Comparison of ENCODE assay signal across 2 cellular contexts in the genomic region with DNA sequence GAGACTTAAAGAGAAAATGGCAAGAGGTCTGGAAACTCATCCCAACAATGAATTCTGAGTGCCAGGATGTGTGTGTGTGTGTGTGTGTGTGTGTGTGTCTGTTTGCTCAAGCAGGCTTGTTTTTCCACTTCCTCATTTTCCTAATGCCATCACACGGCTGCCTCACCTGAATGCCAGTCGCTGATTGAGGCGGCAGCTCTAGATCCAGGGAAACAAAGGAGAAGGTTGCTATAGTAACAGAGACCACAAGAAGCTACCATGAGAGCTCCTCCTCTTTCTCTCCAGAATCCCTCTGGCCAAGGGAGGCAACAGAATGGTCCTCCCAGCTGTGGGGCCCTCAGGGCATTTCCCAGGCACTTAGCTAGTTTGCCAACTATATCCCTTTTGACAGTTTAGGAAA.
TF ChIP-seq lines count a peak whose summit lies in the region.

No MANE protein-coding gene starts in this region.

TF ChIP-seq in HepG2, 621 proteins besides CTCF, POLR2A, EP300 and RAD21 (continued from another document):
- TF ChIP-seq, protein P1, sequence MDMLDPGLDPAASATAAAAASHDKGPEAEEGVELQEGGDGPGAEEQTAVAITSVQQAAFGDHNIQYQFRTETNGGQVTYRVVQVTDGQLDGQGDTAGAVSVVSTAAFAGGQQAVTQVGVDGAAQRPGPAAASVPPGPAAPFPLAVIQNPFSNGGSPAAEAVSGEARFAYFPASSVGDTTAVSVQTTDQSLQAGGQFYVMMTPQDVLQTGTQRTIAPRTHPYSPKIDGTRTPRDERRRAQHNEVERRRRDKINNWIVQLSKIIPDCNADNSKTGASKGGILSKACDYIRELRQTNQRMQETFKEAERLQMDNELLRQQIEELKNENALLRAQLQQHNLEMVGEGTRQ (IDR thresholded peaks at IDR 0.05; ENCODE audit: low read depth, low read length), result 0 out of 2 replicates have a peak, but pooled peaks have one; percentile 4
- TF ChIP-seq, protein P1 (CRISPR knock-in tag; IDR thresholded peaks at IDR 0.05; ENCODE audit: borderline replicate concordance), result no peak
- TF ChIP-seq THYN1 (CRISPR knock-in tag; IDR thresholded peaks at IDR 0.05; ENCODE audit: borderline replicate concordance, low read depth) (no peak), NR2F6 (IDR thresholded peaks at IDR 0.05) (no peak), NR2F6 (CRISPR knock-in tag; IDR thresholded peaks at IDR 0.05) (no peak)
- TF ChIP-seq, protein P2, sequence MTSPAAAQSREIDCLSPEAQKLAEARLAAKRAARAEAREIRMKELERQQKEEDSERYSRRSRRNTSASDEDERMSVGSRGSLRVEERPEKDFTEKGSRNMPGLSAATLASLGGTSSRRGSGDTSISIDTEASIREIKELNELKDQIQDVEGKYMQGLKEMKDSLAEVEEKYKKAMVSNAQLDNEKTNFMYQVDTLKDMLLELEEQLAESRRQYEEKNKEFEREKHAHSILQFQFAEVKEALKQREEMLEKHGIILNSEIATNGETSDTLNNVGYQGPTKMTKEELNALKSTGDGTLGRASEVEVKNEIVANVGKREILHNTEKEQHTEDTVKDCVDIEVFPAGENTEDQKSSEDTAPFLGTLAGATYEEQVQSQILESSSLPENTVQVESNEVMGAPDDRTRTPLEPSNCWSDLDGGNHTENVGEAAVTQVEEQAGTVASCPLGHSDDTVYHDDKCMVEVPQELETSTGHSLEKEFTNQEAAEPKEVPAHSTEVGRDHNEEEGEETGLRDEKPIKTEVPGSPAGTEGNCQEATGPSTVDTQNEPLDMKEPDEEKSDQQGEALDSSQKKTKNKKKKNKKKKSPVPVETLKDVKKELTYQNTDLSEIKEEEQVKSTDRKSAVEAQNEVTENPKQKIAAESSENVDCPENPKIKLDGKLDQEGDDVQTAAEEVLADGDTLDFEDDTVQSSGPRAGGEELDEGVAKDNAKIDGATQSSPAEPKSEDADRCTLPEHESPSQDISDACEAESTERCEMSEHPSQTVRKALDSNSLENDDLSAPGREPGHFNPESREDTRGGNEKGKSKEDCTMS (CRISPR knock-in tag; conservative IDR thresholded peaks at IDR 0.05), result no peak

TF ChIP-seq in GM12878, 131 proteins besides CTCF, POLR2A, EP300 and RAD21 (continued from another document):
- TF ChIP-seq, protein P3, sequence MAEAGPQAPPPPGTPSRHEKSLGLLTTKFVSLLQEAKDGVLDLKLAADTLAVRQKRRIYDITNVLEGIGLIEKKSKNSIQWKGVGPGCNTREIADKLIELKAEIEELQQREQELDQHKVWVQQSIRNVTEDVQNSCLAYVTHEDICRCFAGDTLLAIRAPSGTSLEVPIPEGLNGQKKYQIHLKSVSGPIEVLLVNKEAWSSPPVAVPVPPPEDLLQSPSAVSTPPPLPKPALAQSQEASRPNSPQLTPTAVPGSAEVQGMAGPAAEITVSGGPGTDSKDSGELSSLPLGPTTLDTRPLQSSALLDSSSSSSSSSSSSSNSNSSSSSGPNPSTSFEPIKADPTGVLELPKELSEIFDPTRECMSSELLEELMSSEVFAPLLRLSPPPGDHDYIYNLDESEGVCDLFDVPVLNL (IDR thresholded peaks at IDR 0.05; ENCODE audit: low read depth, low read length), result no peak
